In the genomic region with DNA sequence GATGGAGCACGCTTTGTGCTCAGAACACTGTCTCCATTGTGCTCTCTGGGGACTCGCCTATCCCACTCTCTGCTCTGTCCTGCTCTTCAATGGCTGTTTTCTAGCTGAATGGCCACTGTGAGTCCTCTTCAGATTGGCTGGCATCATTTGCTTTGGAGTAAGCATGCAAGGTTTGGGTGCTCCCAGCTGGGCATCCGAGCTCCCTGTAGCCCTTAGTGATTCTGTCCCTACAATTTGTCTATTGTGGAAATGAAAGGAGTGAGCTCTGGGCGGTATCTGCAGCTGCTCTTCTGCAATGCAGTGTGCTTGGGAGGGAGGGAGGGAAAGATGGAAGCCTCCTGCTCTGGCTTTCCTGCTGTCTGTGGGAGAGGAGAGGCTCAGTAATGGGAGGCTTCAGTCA, we compare ENCODE assay signal across 15 cellular contexts.
"Had no signal": no experiment of that assay in that cellular context is flagged by ENCODE, and none has a peak within 500 bp of the region (broad histone marks: within the 10 kb centered on the region; RNA-seq: fewer than 3 reads in every experiment).

No MANE protein-coding gene starts in this region.

- H3K4me3 Mint-ChIP-seq: activated CD4-positive, alpha-beta T cell treated with anti-CD3 and anti-CD28 coated beads, Interleukin-2, amount 10 ng/mL, durations not matched to agents 7 days and 5 days; activated naive CD8-positive, alpha-beta T cell treated with anti-CD3 and anti-CD28 coated beads for 36 hours; activated T-helper 1 cell treated with anti-CD3 and anti-CD28 coated beads, Interleukin-12 subunit alpha, Interleukin-12 subunit beta, Interleukin-2, Interleukin-4 antibody, amounts not matched to agents 30 ng/mL and 10 ng/mL and 1 ng/mL, durations not matched to agents 14 hours and 24 hours and 36 hours; natural killer cell treated with Interleukin-12 subunit alpha and Interleukin-12 subunit beta and Interleukin-15 and Interleukin-18, amount 100 ng/mL, for 72 hours had no signal

- H3K4me1 Mint-ChIP-seq: activated CD4-positive, alpha-beta T cell treated with anti-CD3 and anti-CD28 coated beads, Interleukin-2, amount 10 ng/mL, durations not matched to agents 7 days and 5 days; activated naive CD8-positive, alpha-beta T cell treated with anti-CD3 and anti-CD28 coated beads for 36 hours had no signal

- H3K36me3 Mint-ChIP-seq: activated naive CD8-positive, alpha-beta T cell treated with anti-CD3 and anti-CD28 coated beads for 36 hours; natural killer cell treated with Interleukin-12 subunit alpha and Interleukin-12 subunit beta and Interleukin-15 and Interleukin-18, amount 100 ng/mL, for 72 hours had no signal

- H3K27ac ChIP-seq: breast epithelium, hepatocyte, tibial artery had no signal

- H3K9me3 Mint-ChIP-seq: activated CD4-positive, alpha-beta T cell treated with anti-CD3 and anti-CD28 coated beads, Interleukin-2, amount 10 ng/mL, durations not matched to agents 7 days and 5 days; activated naive CD8-positive, alpha-beta T cell treated with anti-CD3 and anti-CD28 coated beads for 36 hours; activated T-helper 1 cell treated with anti-CD3 and anti-CD28 coated beads, Interleukin-12 subunit alpha, Interleukin-12 subunit beta, Interleukin-2, Interleukin-4 antibody, amounts not matched to agents 30 ng/mL and 10 ng/mL and 1 ng/mL, durations not matched to agents 14 hours and 24 hours and 36 hours; natural killer cell treated with Interleukin-12 subunit alpha and Interleukin-12 subunit beta and Interleukin-15 and Interleukin-18, amount 100 ng/mL, for 72 hours had no signal

- H3K27ac Mint-ChIP-seq: activated CD4-positive, alpha-beta T cell treated with anti-CD3 and anti-CD28 coated beads, Interleukin-2, amount 10 ng/mL, durations not matched to agents 7 days and 5 days; activated naive CD8-positive, alpha-beta T cell treated with anti-CD3 and anti-CD28 coated beads for 36 hours; activated T-helper 1 cell treated with anti-CD3 and anti-CD28 coated beads, Interleukin-12 subunit alpha, Interleukin-12 subunit beta, Interleukin-2, Interleukin-4 antibody, amounts not matched to agents 30 ng/mL and 10 ng/mL and 1 ng/mL, durations not matched to agents 14 hours and 24 hours and 36 hours; natural killer cell treated with Interleukin-12 subunit alpha and Interleukin-12 subunit beta and Interleukin-15 and Interleukin-18, amount 100 ng/mL, for 72 hours had no signal

- H3K27me3 ChIP-seq: breast epithelium, hepatocyte, tibial artery had no signal

- DNase-seq: activated CD4-positive, alpha-beta T cell treated with anti-CD3 and anti-CD28 coated beads, Interleukin-2, amount 10 ng/mL, durations not matched to agents 7 days and 5 days; activated CD4-positive, CD25-positive, alpha-beta regulatory T cell; activated CD8-positive, alpha-beta memory T cell treated with anti-CD3 and anti-CD28 coated beads for 24 hours; activated naive CD8-positive, alpha-beta T cell treated with anti-CD3 and anti-CD28 coated beads for 36 hours; aorta; dermis blood vessel endothelial cell; erythroblast; left ventricle myocardium superior; mesenchymal stem cell; stimulated activated CD4-positive, alpha-beta T cell treated with anti-CD3 and anti-CD28 coated beads, Interleukin-1b, Interleukin-23, amount 100 ng/mL, for 48 hours; tibial artery had no signal
